1 cellular context compared by ENCODE assay signal in genomic region chrX:132980035-132980434, GRCh38. TPM values are rescaled to one million over a fixed set of nuclear protein-coding genes. Genes with fewer than 3 reads are reported as not detected.
"Had no signal": no experiment of that assay in that cellular context is flagged by ENCODE, and none has a peak within 500 bp of the region (broad histone marks: within the 10 kb centered on the region; RNA-seq: fewer than 3 reads in every experiment).

No MANE protein-coding gene starts in this region.

RNA-seq across cellular contexts. Expression of gene HS6ST2, which starts 21.6 kb away (rescaled TPM):
- total RNA-seq: thoracic aorta had no signal
